8 cellular contexts compared by ENCODE assay signal in the genomic region with DNA sequence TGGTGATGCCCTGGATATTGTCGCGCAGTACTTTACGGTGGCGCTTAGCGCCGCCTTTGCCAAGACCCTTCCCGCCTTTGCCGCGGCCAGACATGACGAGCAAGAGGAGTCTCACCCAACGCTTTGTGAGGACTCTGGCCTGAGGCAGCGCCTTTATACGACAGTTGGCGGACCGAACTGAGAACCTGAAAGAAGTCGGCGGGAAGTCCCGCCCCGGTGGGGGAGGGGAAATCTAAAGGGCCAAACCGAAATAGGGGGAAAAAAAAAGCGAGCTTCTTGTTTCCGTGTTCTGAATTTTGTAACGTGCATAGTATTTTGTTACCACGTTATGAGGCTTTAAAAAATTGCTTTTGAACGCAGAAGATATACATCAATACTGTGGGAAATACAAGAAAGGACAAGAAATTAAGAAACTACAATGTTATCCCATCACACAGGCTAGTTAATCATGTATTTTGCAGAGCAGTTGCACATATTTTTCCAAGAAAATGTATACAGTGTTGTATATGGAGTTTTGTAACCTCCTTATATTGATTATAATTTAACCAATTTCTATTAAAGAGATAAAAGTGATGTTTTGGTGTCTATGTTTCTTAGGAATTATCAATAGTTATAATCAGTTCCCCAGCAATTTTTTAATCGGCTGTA.
DNase-seq lines count a peak whose midpoint lies in the region; ATAC-seq and TF ChIP-seq lines count a peak whose summit lies in the region.
"Not testable (repeated sequence)": the region's sequence is repeated elsewhere in the genome, so short reads cannot be mapped to it uniquely, and the experiment has no call there.

No MANE protein-coding gene starts in this region.

- H3K4me3 ChIP-seq in effector memory CD4-positive, alpha-beta T cell (ENCODE audit: insufficient read depth, low read depth, low read length, poor library complexity, severe bottlenecking), result peak overlapping the region; percentile 51
- peak overlapping the region in 1 of 2 experiments; percentile 85 for H3K4me3 ChIP-seq in mesenchymal stem cell (ENCODE audit: insufficient read depth in 1 of 2, low read depth in 1 of 2, low read length in 2 of 2)

- not testable (repeated sequence) for H2BK120ac ChIP-seq in mesenchymal stem cell (ENCODE audit: low read depth, low read length)

- POLR2A ChIA-PET in activated CD8-positive, alpha-beta T cell treated with anti-CD3 and anti-CD28 coated beads for 36 hours (lab: Charles Lee), result interaction anchor here (1.0 to 11.9 kb wide), 13 partner anchors 6 to 1788 kb away, joined by 3 to 1105 read pairs (median 13); a partner anchor contains a TSS

- H3K27me3 ChIP-seq in effector memory CD4-positive, alpha-beta T cell (replicated peaks; ENCODE audit: control insufficient read depth, insufficient read depth, low read length, poor library complexity, severe bottlenecking); mesenchymal stem cell (ENCODE audit: control insufficient read depth in 1 of 2, insufficient read depth in 1 of 2, low read length in 2 of 2): not testable (repeated sequence)

- peak overlapping the region; percentile 88 for H3K4me3 Mint-ChIP-seq in activated CD8-positive, alpha-beta T cell treated with anti-CD3 and anti-CD28 coated beads for 36 hours

- not testable (repeated sequence) for H2BK15ac ChIP-seq in mesenchymal stem cell (ENCODE audit: low read depth, poor library complexity, severe bottlenecking)

- not testable (repeated sequence) for H3K14ac ChIP-seq in mesenchymal stem cell (ENCODE audit: low read length in 2 of 2)

- peak overlapping the region; percentile 98 for H3K27ac Mint-ChIP-seq in activated CD8-positive, alpha-beta T cell treated with anti-CD3 and anti-CD28 coated beads for 36 hours

- TF ChIP-seq CTCF in activated CD8-positive, alpha-beta T cell treated with anti-CD3 and anti-CD28 coated beads for 36 hours (IDR thresholded peaks at IDR 0.05), result not testable (repeated sequence)

- H3K23ac ChIP-seq in mesenchymal stem cell (ENCODE audit: low read length in 2 of 2), result not testable (repeated sequence)

- WGBS in mesenchymal stem cell, result 1% methylated on average over 16 of the region's 26 CpGs

- H2BK12ac ChIP-seq in mesenchymal stem cell (ENCODE audit: low read length in 2 of 2), result not testable (repeated sequence)

- H3K18ac ChIP-seq in mesenchymal stem cell (ENCODE audit: low read depth in 1 of 2, low read length in 2 of 2), result not testable (repeated sequence)

- not testable (repeated sequence) for H3K79me1 ChIP-seq in mesenchymal stem cell (replicated peaks; ENCODE audit: low read length, poor library complexity, severe bottlenecking)

- not testable (repeated sequence) for H3K4ac ChIP-seq in mesenchymal stem cell (ENCODE audit: low read depth in 1 of 2, low read length in 2 of 2)

- H3K36me3 ChIP-seq in effector memory CD4-positive, alpha-beta T cell (ENCODE audit: control insufficient read depth, insufficient read depth, low read length); mesenchymal stem cell (ENCODE audit: control insufficient read depth in 1 of 2, insufficient read depth in 2 of 2, low read depth in 1 of 2, low read length in 2 of 2): not testable (repeated sequence)

- CTCF ChIA-PET in activated CD8-positive, alpha-beta T cell treated with anti-CD3 and anti-CD28 coated beads for 36 hours (lab: Charles Lee), result interaction anchor here (1.5 kb wide), 1 partner anchor 63 kb away, joined by 6 read pairs; no protein-coding TSS in a partner anchor

- H4K91ac ChIP-seq in mesenchymal stem cell (ENCODE audit: low read length), result not testable (repeated sequence)

- H3K9ac ChIP-seq in mesenchymal stem cell (ENCODE audit: low read length), result peak overlapping the region; percentile 87

- not testable (repeated sequence) for H3K9me3 Mint-ChIP-seq in activated CD8-positive, alpha-beta T cell treated with anti-CD3 and anti-CD28 coated beads for 36 hours

- not testable (repeated sequence) for H3K36me3 Mint-ChIP-seq in activated CD8-positive, alpha-beta T cell treated with anti-CD3 and anti-CD28 coated beads for 36 hours (ENCODE audit: low read depth)

- not testable (repeated sequence) for H3K27me3 Mint-ChIP-seq in activated CD8-positive, alpha-beta T cell treated with anti-CD3 and anti-CD28 coated beads for 36 hours

- H2AFZ ChIP-seq in mesenchymal stem cell (ENCODE audit: low read depth, low read length), result not testable (repeated sequence)

- not testable (repeated sequence) for H3K4me2 ChIP-seq in mesenchymal stem cell (ENCODE audit: low read length, poor library complexity, severe bottlenecking)

- peak; percentile 21 for DNase-seq in DMS153 treated with DMSO at 0.1 percent for 48 hours (lab: John Stamatoyannopoulos, UW; ENCODE audit: unreplicated experiment)
- DNase-seq in HK-2 (ENCODE audit: unreplicated experiment), result peak; percentile 74
- DNase-seq in NOMO-1 (lab: John Stamatoyannopoulos, UW; ENCODE audit: unreplicated experiment in 2 of 2), result peak; percentile 70 to 74
- peak; percentile 80 for DNase-seq in activated CD8-positive, alpha-beta T cell treated with anti-CD3 and anti-CD28 coated beads for 36 hours
- DNase-seq in effector memory CD4-positive, alpha-beta T cell, result peak; percentile 42 to 67 (median 60)
- peak; percentile 67 for DNase-seq in mesenchymal stem cell
- peak; percentile 57 for DNase-seq in stimulated activated CD8-positive, alpha-beta memory T cell treated with anti-CD3 and anti-CD28 coated beads, Interleukin-15, amount 100 ng/mL, for 1 hour (ENCODE audit: low read depth)

- intact Hi-C loops in activated CD8-positive, alpha-beta T cell treated with anti-CD3 and anti-CD28 coated beads for 36 hours (cut with micrococcal nuclease), result not testable (repeated sequence)

- peaks cover 10% of the 10 kb centered on the region for H3K4me1 ChIP-seq in effector memory CD4-positive, alpha-beta T cell (ENCODE audit: control insufficient read depth, insufficient read depth, low read length, poor library complexity, severe bottlenecking)
- not testable (repeated sequence) for H3K4me1 ChIP-seq in mesenchymal stem cell (ENCODE audit: control insufficient read depth, insufficient read depth, low read depth, low read length)

- peaks cover 29% of the 10 kb centered on the region for H3K4me1 Mint-ChIP-seq in activated CD8-positive, alpha-beta T cell treated with anti-CD3 and anti-CD28 coated beads for 36 hours (ENCODE audit: low read depth)

- H3K9me3 ChIP-seq in effector memory CD4-positive, alpha-beta T cell (ENCODE audit: control insufficient read depth, low read length); mesenchymal stem cell (ENCODE audit: control insufficient read depth, low read length): not testable (repeated sequence)

- peak; percentile 83 for ATAC-seq in GM21529 (IDR thresholded peaks at IDR 0.05; ENCODE audit: unreplicated experiment)
- peak; percentile 86 for ATAC-seq in activated CD8-positive, alpha-beta T cell treated with anti-CD3 and anti-CD28 coated beads for 36 hours

- peak overlapping the region; percentile 77 for H3K27ac ChIP-seq in effector memory CD4-positive, alpha-beta T cell (ENCODE audit: insufficient read depth, low read length, poor library complexity, severe bottlenecking)
- H3K27ac ChIP-seq in mesenchymal stem cell (ENCODE audit: low read length, poor library complexity, severe bottlenecking), result not testable (repeated sequence)

- not testable (repeated sequence) for H2AK5ac ChIP-seq in mesenchymal stem cell (ENCODE audit: low read length, severe bottlenecking)

- H4K8ac ChIP-seq in mesenchymal stem cell (ENCODE audit: low read length), result not testable (repeated sequence)

- not testable (repeated sequence) for H2BK5ac ChIP-seq in mesenchymal stem cell (ENCODE audit: low read depth, low read length, poor library complexity, severe bottlenecking)

Comparison
In these comparisons a context has a peak if more than half of its experiments do, and no peak if none do; other contexts are left out.
1. DNase-seq: peak in every context shown above with its lines; median percentile 80 in activated CD8-positive, alpha-beta T cell treated with anti-CD3 and anti-CD28 coated beads for 36 hours; 74 in HK-2; 72 in NOMO-1; 67 in mesenchymal stem cell; 60 in effector memory CD4-positive, alpha-beta T cell; 57 in stimulated activated CD8-positive, alpha-beta memory T cell treated with anti-CD3 and anti-CD28 coated beads, Interleukin-15, amount 100 ng/mL, for 1 hour; 21 in DMS153 treated with DMSO at 0.1 percent for 48 hours.